ENCODE assay signal across 10 cellular contexts in the genomic region with DNA sequence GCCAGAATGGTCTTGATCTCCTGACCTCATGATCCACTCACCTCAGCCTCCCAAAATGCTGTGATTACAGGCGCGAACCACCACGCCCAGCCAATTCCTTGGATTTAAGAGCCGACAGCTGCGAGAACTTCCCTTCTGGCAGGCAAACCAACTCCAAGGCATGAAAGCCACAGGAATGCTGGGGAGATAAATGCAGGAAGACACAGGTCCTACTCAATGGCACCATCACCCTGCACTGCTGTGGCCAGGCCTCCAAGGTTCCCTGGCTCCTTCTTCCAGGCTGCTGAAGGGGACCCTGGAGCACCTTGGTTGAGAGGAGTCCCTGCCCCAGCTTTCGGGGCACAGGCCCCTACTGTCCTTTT.
DNase-seq lines count a peak whose midpoint lies in the region; ATAC-seq and TF ChIP-seq lines count a peak whose summit lies in the region.
"Had no signal": no experiment of that assay in that cellular context is flagged by ENCODE, and none has a peak within 500 bp of the region (broad histone marks: within the 10 kb centered on the region; RNA-seq: fewer than 3 reads in every experiment).

No MANE protein-coding gene starts in this region.

- H3K4me3 ChIP-seq in fibroblast of lung (replicated peaks in 1 of 4; ENCODE audit: control extremely low read depth in 1 of 4, insufficient read depth in 1 of 4, low read depth in 3 of 4, low read length in 4 of 4), result no peak overlapping the region
- no peak overlapping the region for H3K4me3 ChIP-seq in skeletal muscle cell (ENCODE audit: low read depth, low read length)
- H3K4me3 ChIP-seq: HAP-1 had no signal

- no peaks in the 10 kb centered on the region for H3K27me3 ChIP-seq in fibroblast of lung (ENCODE audit: control insufficient read depth, insufficient read depth, low read length)

- CTCF ChIA-PET in RWPE1 (lab: Yijun Ruan, JAX), result interaction anchor here (0.8 kb wide), 1 partner anchor 82 kb away, joined by 3 read pairs; no protein-coding TSS in a partner anchor

- no peaks in the 10 kb centered on the region for H3K36me3 ChIP-seq in fibroblast of lung (ENCODE audit: control insufficient read depth, insufficient read depth, low read length)
- H3K36me3 ChIP-seq: HAP-1 had no signal

- peak overlapping the region; percentile 65 for H3K4me2 ChIP-seq in fibroblast of lung (ENCODE audit: extremely low read depth, insufficient read depth, low read length)

- no peaks in the 10 kb centered on the region for H4K20me1 ChIP-seq in fibroblast of lung (ENCODE audit: control insufficient read depth, extremely low read depth, insufficient read depth, low read length)

- H2AFZ ChIP-seq in fibroblast of lung (ENCODE audit: low read length), result peak overlapping the region; percentile 78

- peaks cover 12% of the 10 kb centered on the region for H3K4me1 ChIP-seq in fibroblast of lung (ENCODE audit: control insufficient read depth, extremely low read depth, insufficient read depth, low read length)

- peak; percentile 92 for DNase-seq in EL
- DNase-seq in RWPE1 (ENCODE audit: low spot score), result no peak
- peak; percentile 86 to 98 for DNase-seq in fibroblast of lung (ENCODE audit: low read depth in 2 of 2)
- DNase-seq in skeletal muscle cell (ENCODE audit: low read depth), result peak; percentile 67
- DNase-seq in DMS79 (lab: John Stamatoyannopoulos, UW), result no peak
- no peak for DNase-seq in GM19238 (ENCODE audit: insufficient read length, low spot score)
- no peak for DNase-seq in stimulated activated naive CD8-positive, alpha-beta T cell treated with anti-CD3 and anti-CD28 coated beads, Interleukin-15, Interleukin-2, amounts not matched to agents 100 U/mL and 50 U/mL, for 24 hours
- DNase-seq: activated T-cell treated with anti-CD3 and anti-CD28 coated beads, Interleukin-2, amount 50 U/mL, for 4 hours had no signal

- peak overlapping the region; percentile 96 for H3K27ac ChIP-seq in RWPE1
- peak overlapping the region; percentile 94 for H3K27ac ChIP-seq in fibroblast of lung (ENCODE audit: insufficient read depth, low read length)

- H3K79me2 ChIP-seq in fibroblast of lung (ENCODE audit: control insufficient read depth, insufficient read depth, low read length), result no peaks in the 10 kb centered on the region

- H3K9me3 ChIP-seq in fibroblast of lung (ENCODE audit: control insufficient read depth, insufficient read depth, low read depth, low read length), result no peaks in the 10 kb centered on the region
- H3K9me3 ChIP-seq: HAP-1 had no signal

- ATAC-seq in GM21423 (IDR thresholded peaks at IDR 0.05; ENCODE audit: unreplicated experiment), result no peak
- no peak for ATAC-seq in stimulated activated naive CD8-positive, alpha-beta T cell treated with anti-CD3 and anti-CD28 coated beads, Interleukin-15, Interleukin-2, amounts not matched to agents 100 U/mL and 50 U/mL, for 24 hours
- ATAC-seq: activated T-cell treated with anti-CD3 and anti-CD28 coated beads, Interleukin-2, amount 50 U/mL, for 4 hours had no signal

- H3K9ac ChIP-seq in fibroblast of lung (ENCODE audit: insufficient read depth, low read length), result peak overlapping the region; percentile 55

- POLR2A ChIA-PET in RWPE1 (lab: Yijun Ruan, JAX; ENCODE audit: low non-redundant PET), result interaction anchor here (0.6 kb wide), 1 partner anchor 102 kb away, joined by 5 read pairs; no protein-coding TSS in a partner anchor

- TF ChIP-seq CTCF in RWPE1 (conservative IDR thresholded peaks at IDR 0.05; ENCODE audit: low read depth), result no peak
- no peak for TF ChIP-seq CTCF in fibroblast of lung (conservative IDR thresholded peaks at IDR 0.05 in 1 of 2, IDR thresholded peaks at IDR 0.05 in 1 of 2; ENCODE audit: low read depth in 1 of 2, low read length in 2 of 2)

Comparison
In these comparisons a context has a peak if more than half of its experiments do, and no peak if none do; other contexts are left out.
1. DNase-seq: peak in EL (single experiment), fibroblast of lung (2 of 2) and skeletal muscle cell (single experiment); none in RWPE1 (single experiment), DMS79 (single experiment), GM19238 (single experiment) and stimulated activated naive CD8-positive, alpha-beta T cell treated with anti-CD3 and anti-CD28 coated beads, Interleukin-15, Interleukin-2, amounts not matched to agents 100 U/mL and 50 U/mL, for 24 hours (single experiment).